ENCODE assay signal across 8 cellular contexts in genomic region chr1:27122652-27123051, GRCh38. TPM values are rescaled to one million over a fixed set of nuclear protein-coding genes. Genes with fewer than 3 reads are reported as not detected.
DNase-seq lines count a peak whose midpoint lies in the region; ATAC-seq and TF ChIP-seq lines count a peak whose summit lies in the region.

No MANE protein-coding gene starts in this region.

- 58 to 66% methylated on average over 3 to 4 of the region's 4 CpGs for WGBS in endodermal cell (ENCODE audit: insufficient coverage in 1 of 2, insufficient read length in 1 of 2), 2 experiments

- POLR2A ChIA-PET in activated CD4-positive, alpha-beta memory T cell treated with anti-CD3 and anti-CD28 coated beads, Interleukin-2, amount 10 ng/mL, durations not matched to agents 7 days and 5 days (lab: Charles Lee): no interaction called here

- DNase-seq in DMS153 (lab: John Stamatoyannopoulos, UW) (peak; percentile 90), NCI-H69 (lab: John Stamatoyannopoulos, UW) (peak; percentile 62), endodermal cell (peak; percentile 83), mucosa of gallbladder (ENCODE audit: low spot score) (peak; percentile 80), T-helper 9 cell (no peak)
- DNase-seq in activated CD4-positive, alpha-beta memory T cell treated with anti-CD3 and anti-CD28 coated beads, Interleukin-2, amount 10 ng/mL, durations not matched to agents 7 days and 5 days: no peak

- H3K27me3 ChIP-seq in endodermal cell (ENCODE audit: control insufficient read depth, insufficient read depth, low read length, poor library complexity, severe bottlenecking): no peaks in the 10 kb centered on the region

- no peaks in the 10 kb centered on the region for H3K4me1 ChIP-seq in endodermal cell (ENCODE audit: control insufficient read depth, insufficient read depth, low read length)

- H3K27ac Mint-ChIP-seq in endodermal cell: peak overlapping the region; percentile 15
- no peak overlapping the region for H3K27ac Mint-ChIP-seq in activated CD4-positive, alpha-beta memory T cell treated with anti-CD3 and anti-CD28 coated beads, Interleukin-2, amount 10 ng/mL, durations not matched to agents 7 days and 5 days

- no peak for ATAC-seq in HG02981 (IDR thresholded peaks at IDR 0.05; ENCODE audit: unreplicated experiment)
- no peak for ATAC-seq in HG02973 (IDR thresholded peaks at IDR 0.05; ENCODE audit: unreplicated experiment)

- no peaks in the 10 kb centered on the region for H3K9me3 ChIP-seq in endodermal cell (ENCODE audit: control insufficient read depth, low read length)

- H3K27me3 Mint-ChIP-seq in endodermal cell (ENCODE audit: insufficient read depth): no peaks in the 10 kb centered on the region
- no peaks in the 10 kb centered on the region for H3K27me3 Mint-ChIP-seq in activated CD4-positive, alpha-beta memory T cell treated with anti-CD3 and anti-CD28 coated beads, Interleukin-2, amount 10 ng/mL, durations not matched to agents 7 days and 5 days

- no peak overlapping the region for H3K4me3 Mint-ChIP-seq in endodermal cell
- H3K4me3 Mint-ChIP-seq in activated CD4-positive, alpha-beta memory T cell treated with anti-CD3 and anti-CD28 coated beads, Interleukin-2, amount 10 ng/mL, durations not matched to agents 7 days and 5 days: no peak overlapping the region

- no peak overlapping the region for H3K9ac ChIP-seq in endodermal cell (ENCODE audit: extremely low read depth, low read length, poor library complexity, severe bottlenecking)

- H3K36me3 Mint-ChIP-seq in endodermal cell (ENCODE audit: low read depth): peaks cover 19% of the 10 kb centered on the region
- H3K36me3 Mint-ChIP-seq in activated CD4-positive, alpha-beta memory T cell treated with anti-CD3 and anti-CD28 coated beads, Interleukin-2, amount 10 ng/mL, durations not matched to agents 7 days and 5 days (ENCODE audit: low read depth): no peaks in the 10 kb centered on the region

- H3K4me1 Mint-ChIP-seq in endodermal cell: peaks cover 4% of the 10 kb centered on the region
- H3K4me1 Mint-ChIP-seq in activated CD4-positive, alpha-beta memory T cell treated with anti-CD3 and anti-CD28 coated beads, Interleukin-2, amount 10 ng/mL, durations not matched to agents 7 days and 5 days: no peaks in the 10 kb centered on the region

- H3K27ac ChIP-seq in endodermal cell (ENCODE audit: low read depth, low read length): no peak overlapping the region

- H3K36me3 ChIP-seq in endodermal cell (ENCODE audit: control insufficient read depth, insufficient read depth, low read length): peaks cover 5% of the 10 kb centered on the region

- CTCF ChIA-PET in activated CD4-positive, alpha-beta memory T cell treated with anti-CD3 and anti-CD28 coated beads, Interleukin-2, amount 10 ng/mL, durations not matched to agents 7 days and 5 days (lab: Charles Lee): no interaction called here

- no peak overlapping the region for H3K4me3 ChIP-seq in endodermal cell (ENCODE audit: low read length)

- no peaks in the 10 kb centered on the region for H3K9me3 Mint-ChIP-seq in endodermal cell
- no peaks in the 10 kb centered on the region for H3K9me3 Mint-ChIP-seq in activated CD4-positive, alpha-beta memory T cell treated with anti-CD3 and anti-CD28 coated beads, Interleukin-2, amount 10 ng/mL, durations not matched to agents 7 days and 5 days

- no peak for TF ChIP-seq CTCF in endodermal cell (conservative IDR thresholded peaks at IDR 0.05)

RNA-seq across cellular contexts. Expression of gene SLC9A1, which starts 32.3 kb away (rescaled TPM):
- total RNA-seq in endodermal cell: 10 to 100 TPM; 25.9 to 34.7 TPM
- polyA plus RNA-seq in endodermal cell (2013, experiment 1 of 2): 17.5 TPM
- 18.6 TPM for polyA plus RNA-seq in endodermal cell (2013, experiment 2 of 2)
- total RNA-seq in mucosa of gallbladder: 170 TPM
- total RNA-seq in activated CD4-positive, alpha-beta memory T cell treated with anti-CD3 and anti-CD28 coated beads, Interleukin-2, amount 10 ng/mL, durations not matched to agents 7 days and 5 days: 10 to 100 TPM; 26.6 to 27.5 TPM

Comparison
In these comparisons a context has a peak if more than half of its experiments do, and no peak if none do; other contexts are left out.
1. DNase-seq: peak in DMS153 (single experiment), NCI-H69 (single experiment), endodermal cell (single experiment) and mucosa of gallbladder (single experiment); none in activated CD4-positive, alpha-beta memory T cell treated with anti-CD3 and anti-CD28 coated beads, Interleukin-2, amount 10 ng/mL, durations not matched to agents 7 days and 5 days (single experiment) and T-helper 9 cell (single experiment).